13 cellular contexts compared by ENCODE assay signal in the genomic region with DNA sequence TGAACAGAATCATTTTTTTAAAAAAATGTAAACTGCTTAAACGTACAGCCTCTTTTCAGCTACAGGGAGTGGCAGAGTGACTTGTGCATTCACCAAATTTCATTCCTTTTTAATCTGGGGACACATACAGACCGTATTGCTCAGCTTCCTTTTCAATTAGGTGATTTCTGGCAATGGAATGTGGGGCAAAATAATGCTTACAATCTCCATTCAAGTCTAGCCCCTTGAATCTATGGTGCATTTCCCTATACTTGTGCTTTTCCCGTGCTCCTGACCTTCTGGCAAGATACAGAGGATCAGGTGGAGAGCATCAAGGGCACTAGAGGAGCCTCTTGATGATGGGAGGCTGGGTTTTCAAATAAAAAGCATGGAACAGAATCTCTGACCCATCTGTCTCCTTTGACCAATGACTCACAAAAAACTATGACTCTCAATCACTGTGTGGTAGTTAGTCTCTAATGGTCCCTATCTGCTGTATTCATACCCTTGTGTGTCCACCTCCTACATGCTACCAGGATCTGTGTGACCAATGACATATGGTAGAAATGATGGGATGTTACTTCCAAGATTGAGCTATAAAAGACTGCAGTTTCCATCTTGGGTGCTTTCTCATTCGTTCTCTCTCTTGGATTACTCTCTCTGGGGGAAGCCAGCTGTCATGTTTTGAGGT.
DNase-seq lines count a peak whose midpoint lies in the region; ATAC-seq, FAIRE-seq and TF ChIP-seq lines count a peak whose summit lies in the region.
"Had no signal": no experiment of that assay in that cellular context is flagged by ENCODE, and none has a peak within 500 bp of the region (broad histone marks: within the 10 kb centered on the region; RNA-seq: fewer than 3 reads in every experiment).

No MANE protein-coding gene starts in this region.

- no peak overlapping the region for H4K5ac ChIP-seq in H1 (ENCODE audit: insufficient read length, low read depth, low read length)

- H3K27ac Mint-ChIP-seq in activated T-helper 1 cell treated with anti-CD3 and anti-CD28 coated beads, Interleukin-12 subunit alpha, Interleukin-12 subunit beta, Interleukin-2, Interleukin-4 antibody, amounts not matched to agents 30 ng/mL and 10 ng/mL and 1 ng/mL, durations not matched to agents 14 hours and 24 hours and 36 hours: no peak overlapping the region
- H3K27ac Mint-ChIP-seq: activated T-cell treated with anti-CD3 and anti-CD28 coated beads, Interleukin-2, amount 50 U/mL, for 72 hours; stimulated activated effector memory CD8-positive, alpha-beta T cell treated with anti-CD3 and anti-CD28 coated beads, Interleukin-12 subunit alpha, Interleukin-12 subunit beta, amount 100 ng/mL, for 72 hours had no signal

- POLR2A ChIA-PET in H1 (lab: Charles Lee; ENCODE audit: partially characterized antibody): no interaction called here

- no peaks in the 10 kb centered on the region for H3K9me2 ChIP-seq in MM.1S (replicated peaks; ENCODE audit: insufficient read depth, low read length)

- intact Hi-C loops in activated T-helper 1 cell treated with anti-CD3 and anti-CD28 coated beads, Interleukin-12 subunit alpha, Interleukin-12 subunit beta, Interleukin-2, Interleukin-4 antibody, amounts not matched to agents 30 ng/mL and 10 ng/mL and 1 ng/mL, durations not matched to agents 14 hours and 24 hours and 36 hours (cut with micrococcal nuclease): no loop called here

- no peak overlapping the region for H3K9ac ChIP-seq in H1 (replicated peaks in 1 of 4; ENCODE audit: extremely low read depth in 1 of 4, low read depth in 3 of 4, low read length in 3 of 4)
- H3K9ac ChIP-seq in MM.1S (ENCODE audit: low read length): no peak overlapping the region

- H2BK15ac ChIP-seq in H1 (ENCODE audit: low read length): no peak overlapping the region

- no peaks in the 10 kb centered on the region for H3F3A ChIP-seq in MM.1S (ENCODE audit: insufficient read depth, low read length)

- H4K20me1 ChIP-seq in H1 (replicated peaks in 1 of 2; ENCODE audit: control insufficient read depth in 1 of 2, insufficient read depth in 2 of 2, low read length in 2 of 2) (no peaks in the 10 kb centered on the region), osteoblast (ENCODE audit: insufficient read depth, low read length) (no peaks in the 10 kb centered on the region), MM.1S (ENCODE audit: insufficient read depth, low read length) (no peaks in the 10 kb centered on the region)

- no peak overlapping the region for H3K23ac ChIP-seq in H1 (ENCODE audit: insufficient read length)

- H3K4me1 ChIP-seq in H1 (replicated peaks in 1 of 4; ENCODE audit: control insufficient read depth in 3 of 4, insufficient read depth in 4 of 4, low read length in 3 of 4) (no peaks in the 10 kb centered on the region), osteoblast (ENCODE audit: insufficient read depth, low read length) (peaks cover 26% of the 10 kb centered on the region), MM.1S (ENCODE audit: low read length) (no peaks in the 10 kb centered on the region)
- H3K4me1 ChIP-seq: esophagus muscularis mucosa had no signal

- no peaks in the 10 kb centered on the region for H3K4me1 Mint-ChIP-seq in activated T-helper 1 cell treated with anti-CD3 and anti-CD28 coated beads, Interleukin-12 subunit alpha, Interleukin-12 subunit beta, Interleukin-2, Interleukin-4 antibody, amounts not matched to agents 30 ng/mL and 10 ng/mL and 1 ng/mL, durations not matched to agents 14 hours and 24 hours and 36 hours (ENCODE audit: low read depth)
- H3K4me1 Mint-ChIP-seq: stimulated activated effector memory CD8-positive, alpha-beta T cell treated with anti-CD3 and anti-CD28 coated beads, Interleukin-12 subunit alpha, Interleukin-12 subunit beta, amount 100 ng/mL, for 72 hours had no signal

- TF ChIP-seq POLR2A in H1 (IDR thresholded peaks at IDR 0.05; ENCODE audit: control extremely low read depth in 1 of 2, low read depth in 2 of 2, low read length in 2 of 2): no peak

- H2AK5ac ChIP-seq in H1 (ENCODE audit: low read depth, low read length): no peak overlapping the region

- 0 out of 2 replicates have a peak overlapping the region, but pooled peaks have one; percentile 28 for H2AFZ ChIP-seq in H1 (ENCODE audit: low read length)
- H2AFZ ChIP-seq in osteoblast (ENCODE audit: low read length): peak overlapping the region; percentile 35
- H2AFZ ChIP-seq in MM.1S (ENCODE audit: low read length): no peak overlapping the region

- WGBS in H1 (ENCODE audit: extremely low coverage in 1 of 2, insufficient coverage in 1 of 2, insufficient read length in 1 of 2, insufficient replicate concordance in 2 of 2, low coverage in 1 of 2, low lambda C conversion rate in 2 of 2, missing lambda C conversion rate in 1 of 2), 2 experiments: 92% methylated on average over 4 of the region's 4 CpGs; no CpG with 5 or more reads in 1 of the 2 experiments

- TF ChIP-seq RAD21 in H1 (IDR thresholded peaks at IDR 0.05 in 1 of 2, conservative IDR thresholded peaks at IDR 0.05 in 1 of 2; ENCODE audit: low read depth in 2 of 2, low read length in 2 of 2): no peak

- H3K27me3 Mint-ChIP-seq in activated T-helper 1 cell treated with anti-CD3 and anti-CD28 coated beads, Interleukin-12 subunit alpha, Interleukin-12 subunit beta, Interleukin-2, Interleukin-4 antibody, amounts not matched to agents 30 ng/mL and 10 ng/mL and 1 ng/mL, durations not matched to agents 14 hours and 24 hours and 36 hours (ENCODE audit: insufficient read depth): no peaks in the 10 kb centered on the region

- H3K27ac ChIP-seq in H1 (ENCODE audit: low read depth, low read length) (no peak overlapping the region), osteoblast (ENCODE audit: low read depth, low read length) (peak overlapping the region; percentile 51), MM.1S (ENCODE audit: low read length) (no peak overlapping the region)
- H3K27ac ChIP-seq: esophagus muscularis mucosa had no signal

- no peak overlapping the region for H3K4me3 Mint-ChIP-seq in activated T-helper 1 cell treated with anti-CD3 and anti-CD28 coated beads, Interleukin-12 subunit alpha, Interleukin-12 subunit beta, Interleukin-2, Interleukin-4 antibody, amounts not matched to agents 30 ng/mL and 10 ng/mL and 1 ng/mL, durations not matched to agents 14 hours and 24 hours and 36 hours
- H3K4me3 Mint-ChIP-seq: activated T-cell treated with anti-CD3 and anti-CD28 coated beads, Interleukin-2, amount 50 U/mL, for 72 hours; stimulated activated effector memory CD8-positive, alpha-beta T cell treated with anti-CD3 and anti-CD28 coated beads, Interleukin-12 subunit alpha, Interleukin-12 subunit beta, amount 100 ng/mL, for 72 hours had no signal

- H3K9me3 ChIP-seq in H1 (ENCODE audit: insufficient read depth in 2 of 2, low read depth in 1 of 2, low read length in 1 of 2): no peaks in the 10 kb centered on the region; a peak in 1 of 4 replicates
- H3K9me3 ChIP-seq in osteoblast (ENCODE audit: low read depth, low read length): no peaks in the 10 kb centered on the region
- no peaks in the 10 kb centered on the region for H3K9me3 ChIP-seq in MM.1S (replicated peaks; ENCODE audit: insufficient read depth, low read length)
- H3K9me3 ChIP-seq: esophagus muscularis mucosa had no signal

- H3K79me1 ChIP-seq in H1 (ENCODE audit: low read depth, low read length): no peaks in the 10 kb centered on the region

- no peak for ATAC-seq in HG02973 (IDR thresholded peaks at IDR 0.05; ENCODE audit: unreplicated experiment)
- ATAC-seq: activated T-cell treated with anti-CD3 and anti-CD28 coated beads, Interleukin-2, amount 50 U/mL, for 72 hours; left cardiac atrium; stimulated activated effector memory CD8-positive, alpha-beta T cell treated with anti-CD3 and anti-CD28 coated beads, Interleukin-12 subunit alpha, Interleukin-12 subunit beta, amount 100 ng/mL, for 72 hours had no signal

- H3K14ac ChIP-seq in H1 (ENCODE audit: insufficient read length): no peak overlapping the region

- H3K36me3 ChIP-seq in H1 (ENCODE audit: control insufficient read depth in 2 of 4, insufficient read depth in 4 of 4, low read length in 3 of 4): no peaks in the 10 kb centered on the region
- no peaks in the 10 kb centered on the region for H3K36me3 ChIP-seq in osteoblast (ENCODE audit: insufficient read depth, low read length)
- no peaks in the 10 kb centered on the region for H3K36me3 ChIP-seq in MM.1S (replicated peaks; ENCODE audit: insufficient read depth, low read length)
- H3K36me3 ChIP-seq: esophagus muscularis mucosa had no signal

- H3K4me2 ChIP-seq in H1 (ENCODE audit: insufficient read depth in 1 of 2, low read depth in 2 of 2, low read length in 2 of 2) (no peak overlapping the region), osteoblast (ENCODE audit: insufficient read depth, low read length) (peak overlapping the region; percentile 45), MM.1S (ENCODE audit: low read depth, low read length) (no peak overlapping the region)

- H2BK20ac ChIP-seq in H1 (ENCODE audit: low read length): no peak overlapping the region

- H3K9me3 Mint-ChIP-seq in activated T-helper 1 cell treated with anti-CD3 and anti-CD28 coated beads, Interleukin-12 subunit alpha, Interleukin-12 subunit beta, Interleukin-2, Interleukin-4 antibody, amounts not matched to agents 30 ng/mL and 10 ng/mL and 1 ng/mL, durations not matched to agents 14 hours and 24 hours and 36 hours: no peaks in the 10 kb centered on the region

- no peak overlapping the region for H4K8ac ChIP-seq in H1 (ENCODE audit: extremely low read depth, insufficient read depth, low read length)

- no peaks in the 10 kb centered on the region for H3K23me2 ChIP-seq in H1 (ENCODE audit: low read depth, low read length)

- H2BK5ac ChIP-seq in H1 (ENCODE audit: low read depth, low read length): no peak overlapping the region

- H3K4me3 ChIP-seq in H1 (ENCODE audit: extremely low read depth in 1 of 4, insufficient read depth in 2 of 4, low read depth in 3 of 4, low read length in 4 of 4) (no peak overlapping the region), osteoblast (ENCODE audit: insufficient read depth, low read length) (no peak overlapping the region), MM.1S (ENCODE audit: low read length) (no peak overlapping the region)
- H3K4me3 ChIP-seq: esophagus muscularis mucosa had no signal

- DNase-seq in EL (peak; percentile 77), NCI-H510A treated with DMSO at 0.1 percent for 48 hours (lab: John Stamatoyannopoulos, UW) (peak; percentile 68), H1 (ENCODE audit: low read depth in 1 of 2, low spot score in 2 of 2) (no peak), osteoblast (ENCODE audit: insufficient read length, low spot score, missing footprints) (peak; percentile 86), NOMO-1 (lab: John Stamatoyannopoulos, UW; ENCODE audit: unreplicated experiment in 2 of 2) (no peak), MM.1S (no peak)
- DNase-seq in activated T-helper 1 cell treated with anti-CD3 and anti-CD28 coated beads, Interleukin-12 subunit alpha, Interleukin-12 subunit beta, Interleukin-2, Interleukin-4 antibody, amounts not matched to agents 30 ng/mL and 10 ng/mL and 1 ng/mL, durations not matched to agents 14 hours and 24 hours and 36 hours (ENCODE audit: low spot score): no peak
- DNase-seq: activated T-cell treated with anti-CD3 and anti-CD28 coated beads, Interleukin-2, amount 50 U/mL, for 72 hours; H7; left cardiac atrium had no signal

- no peaks in the 10 kb centered on the region for H3K79me2 ChIP-seq in H1 (ENCODE audit: control insufficient read depth in 1 of 2, insufficient read depth in 2 of 2, low read length in 2 of 2)
- H3K79me2 ChIP-seq in osteoblast (ENCODE audit: insufficient read depth, low read length): no peaks in the 10 kb centered on the region
- H3K79me2 ChIP-seq in MM.1S (ENCODE audit: low read length): no peaks in the 10 kb centered on the region

- no peaks in the 10 kb centered on the region for H3K36me3 Mint-ChIP-seq in activated T-helper 1 cell treated with anti-CD3 and anti-CD28 coated beads, Interleukin-12 subunit alpha, Interleukin-12 subunit beta, Interleukin-2, Interleukin-4 antibody, amounts not matched to agents 30 ng/mL and 10 ng/mL and 1 ng/mL, durations not matched to agents 14 hours and 24 hours and 36 hours (ENCODE audit: low read depth)
- H3K36me3 Mint-ChIP-seq: stimulated activated effector memory CD8-positive, alpha-beta T cell treated with anti-CD3 and anti-CD28 coated beads, Interleukin-12 subunit alpha, Interleukin-12 subunit beta, amount 100 ng/mL, for 72 hours had no signal

- H2BK120ac ChIP-seq in H1 (replicated peaks; ENCODE audit: low read depth, low read length): no peak overlapping the region

- no peak for FAIRE-seq in H1 (lab: Jason Lieb, UNC)

- H4K91ac ChIP-seq in H1 (replicated peaks; ENCODE audit: insufficient read length, low read length): no peak overlapping the region

- no peak overlapping the region for H3K4ac ChIP-seq in H1 (replicated peaks; ENCODE audit: insufficient read length, low read depth, low read length)

- no peak overlapping the region for H3K18ac ChIP-seq in H1 (ENCODE audit: extremely low read depth, low read length)

- no peak for TF ChIP-seq EP300 in H1 (IDR thresholded peaks at IDR 0.05; ENCODE audit: borderline replicate concordance in 1 of 2, low read depth in 2 of 2, low read length in 2 of 2)

- TF ChIP-seq CTCF in H1 (IDR thresholded peaks at IDR 0.05; ENCODE audit: control extremely low read depth in 1 of 3, insufficient read depth in 1 of 3, low read depth in 1 of 3, low read length in 3 of 3) (no peak), osteoblast (IDR thresholded peaks at IDR 0.05; ENCODE audit: extremely low read depth, low read depth, low read length) (no peak), MM.1S (IDR thresholded peaks at IDR 0.05; ENCODE audit: low read length) (no peak)

- H3K56ac ChIP-seq in H1 (replicated peaks; ENCODE audit: insufficient read length, low read depth, low read length): no peak overlapping the region

- no peaks in the 10 kb centered on the region for H3K27me3 ChIP-seq in H1 (replicated peaks in 1 of 4; ENCODE audit: control insufficient read depth in 3 of 4, extremely low read depth in 1 of 4, insufficient read depth in 3 of 4, low read length in 3 of 4)
- H3K27me3 ChIP-seq in osteoblast (ENCODE audit: insufficient read depth, low read length): no peaks in the 10 kb centered on the region
- no peaks in the 10 kb centered on the region for H3K27me3 ChIP-seq in MM.1S (replicated peaks; ENCODE audit: insufficient read depth, low read length)
- H3K27me3 ChIP-seq: esophagus muscularis mucosa had no signal

- CTCF ChIA-PET in H1 (lab: Charles Lee; ENCODE audit: partially characterized antibody): interaction anchor here (0.7 kb wide), 1 partner anchor 34 kb away, joined by 3 read pairs; no protein-coding TSS in a partner anchor

- H2BK12ac ChIP-seq in H1 (ENCODE audit: low read depth, low read length): no peak overlapping the region

Comparison
In these comparisons a context has a peak if more than half of its experiments do, and no peak if none do; other contexts are left out.
1. DNase-seq: peak in EL (single experiment), NCI-H510A treated with DMSO at 0.1 percent for 48 hours (single experiment) and osteoblast (single experiment); none in H1 (0 of 2), activated T-helper 1 cell treated with anti-CD3 and anti-CD28 coated beads, Interleukin-12 subunit alpha, Interleukin-12 subunit beta, Interleukin-2, Interleukin-4 antibody, amounts not matched to agents 30 ng/mL and 10 ng/mL and 1 ng/mL, durations not matched to agents 14 hours and 24 hours and 36 hours (single experiment), NOMO-1 (0 of 2) and MM.1S (single experiment).